1 cellular context compared by ENCODE assay signal in the genomic region with DNA sequence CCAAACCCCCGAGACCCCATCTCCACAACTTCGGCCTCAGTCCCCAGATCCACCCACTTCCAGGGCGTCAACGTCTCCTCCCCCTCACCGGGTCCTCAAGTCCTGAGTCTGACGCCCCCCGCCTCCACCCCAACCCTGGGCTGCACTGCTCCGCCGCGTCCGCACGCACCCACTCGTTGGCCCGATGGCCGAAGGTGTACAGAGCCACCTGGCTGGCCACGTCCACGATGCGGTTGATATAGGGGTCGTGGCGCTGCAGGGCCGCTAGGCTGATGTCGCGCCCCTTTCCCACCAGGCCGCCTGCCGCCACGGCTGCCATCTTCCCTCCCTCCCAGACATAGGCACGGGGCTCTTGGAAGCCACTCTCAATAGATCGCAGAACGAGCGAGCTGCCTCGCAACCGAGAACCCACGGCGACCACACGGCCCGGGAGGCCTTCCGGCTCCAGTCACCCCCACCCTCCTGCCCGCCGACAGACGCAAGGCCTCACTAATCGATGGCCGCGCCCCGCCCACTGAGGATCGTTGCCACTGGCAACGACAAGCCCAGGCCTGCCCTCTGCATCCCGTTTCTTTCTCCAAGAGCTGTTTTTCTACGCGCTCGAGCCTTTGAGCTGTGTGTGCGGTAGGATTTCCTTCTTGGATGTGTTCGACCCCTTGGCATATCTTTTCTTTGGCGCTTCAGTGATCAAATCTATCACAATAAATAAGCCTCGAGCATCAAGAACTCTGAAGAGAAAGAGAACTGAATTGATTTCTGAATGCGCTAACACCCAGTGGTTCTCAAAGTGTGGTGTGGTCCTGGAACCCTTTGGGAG.
A peak's percentile ranks its signal among the peaks of the same experiment; 100 is the strongest.
TF ChIP-seq lines count a peak whose summit lies in the region.

A gene (minus strand): TSS at position 345 of the 817 bp plus-strand sequence. CDS start 26 bp downstream, at position 319.

TF ChIP-seq in H1, 55 proteins besides CTCF, POLR2A, EP300 and RAD21 (continued from another document):
- TF ChIP-seq SIN3A (conservative IDR thresholded peaks at IDR 0.05 in 1 of 2, IDR thresholded peaks at IDR 0.05 in 1 of 2; ENCODE audit: low read depth in 1 of 2, low read length in 2 of 2): peak; percentile 27 to 48; a peak in 2 of 4 replicates
- TF ChIP-seq TCF12 (IDR thresholded peaks at IDR 0.05; ENCODE audit: low read depth, low read length): no peak
- TF ChIP-seq, protein P1, sequence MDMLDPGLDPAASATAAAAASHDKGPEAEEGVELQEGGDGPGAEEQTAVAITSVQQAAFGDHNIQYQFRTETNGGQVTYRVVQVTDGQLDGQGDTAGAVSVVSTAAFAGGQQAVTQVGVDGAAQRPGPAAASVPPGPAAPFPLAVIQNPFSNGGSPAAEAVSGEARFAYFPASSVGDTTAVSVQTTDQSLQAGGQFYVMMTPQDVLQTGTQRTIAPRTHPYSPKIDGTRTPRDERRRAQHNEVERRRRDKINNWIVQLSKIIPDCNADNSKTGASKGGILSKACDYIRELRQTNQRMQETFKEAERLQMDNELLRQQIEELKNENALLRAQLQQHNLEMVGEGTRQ (IDR thresholded peaks at IDR 0.05; ENCODE audit: low read length): no peak
- TF ChIP-seq RBBP5 (IDR thresholded peaks at IDR 0.05; ENCODE audit: borderline replicate concordance, low read depth, low read length): peak; percentile 99
- no peak for TF ChIP-seq SIX5 (IDR thresholded peaks at IDR 0.05; ENCODE audit: low read depth, low read length)
- TF ChIP-seq TAF1 (IDR thresholded peaks at IDR 0.05; ENCODE audit: low read depth, low read length): peak; percentile 50
- no peak for TF ChIP-seq CTBP2 (IDR thresholded peaks at IDR 0.05; ENCODE audit: borderline replicate concordance, insufficient read depth, insufficient read length, low read length)
- no peak for TF ChIP-seq HDAC6 (IDR thresholded peaks at IDR 0.05; ENCODE audit: low read depth, low read length)
- TF ChIP-seq MAFK (IDR thresholded peaks at IDR 0.05; ENCODE audit: low read depth, low read length): no peak
- no peak for TF ChIP-seq FOSL1 (IDR thresholded peaks at IDR 0.05; ENCODE audit: insufficient read depth, low read depth, low read length)
- no peak for TF ChIP-seq ZNF274 (IDR thresholded peaks at IDR 0.05; ENCODE audit: borderline replicate concordance, extremely low read depth, low read length)
- no peak for TF ChIP-seq POU5F1 (IDR thresholded peaks at IDR 0.05; ENCODE audit: low read depth, low read length)
- TF ChIP-seq EZH2 (IDR thresholded peaks at IDR 0.05; ENCODE audit: low read depth, low read length, severe bottlenecking): no peak
- TF ChIP-seq EGR1 (IDR thresholded peaks at IDR 0.05; ENCODE audit: borderline replicate concordance, low read depth, low read length): peak; percentile 89
- TF ChIP-seq GTF2F1 (IDR thresholded peaks at IDR 0.05; ENCODE audit: borderline replicate concordance, low read depth, low read length): 0 out of 2 replicates have a peak, but pooled peaks have one; percentile 10
- TF ChIP-seq KDM5A (IDR thresholded peaks at IDR 0.05; ENCODE audit: low read length): peak; percentile 74
- TF ChIP-seq, protein P2, sequence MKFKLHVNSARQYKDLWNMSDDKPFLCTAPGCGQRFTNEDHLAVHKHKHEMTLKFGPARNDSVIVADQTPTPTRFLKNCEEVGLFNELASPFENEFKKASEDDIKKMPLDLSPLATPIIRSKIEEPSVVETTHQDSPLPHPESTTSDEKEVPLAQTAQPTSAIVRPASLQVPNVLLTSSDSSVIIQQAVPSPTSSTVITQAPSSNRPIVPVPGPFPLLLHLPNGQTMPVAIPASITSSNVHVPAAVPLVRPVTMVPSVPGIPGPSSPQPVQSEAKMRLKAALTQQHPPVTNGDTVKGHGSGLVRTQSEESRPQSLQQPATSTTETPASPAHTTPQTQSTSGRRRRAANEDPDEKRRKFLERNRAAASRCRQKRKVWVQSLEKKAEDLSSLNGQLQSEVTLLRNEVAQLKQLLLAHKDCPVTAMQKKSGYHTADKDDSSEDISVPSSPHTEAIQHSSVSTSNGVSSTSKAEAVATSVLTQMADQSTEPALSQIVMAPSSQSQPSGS (IDR thresholded peaks at IDR 0.05; ENCODE audit: low read length): peak; percentile 39; the same call in 1 of the 2 replicates
- TF ChIP-seq CHD2 (IDR thresholded peaks at IDR 0.05; ENCODE audit: low read length): no peak
- TF ChIP-seq KDM4A (IDR thresholded peaks at IDR 0.05; ENCODE audit: low read depth, low read length, severe bottlenecking): peak; percentile 92
- TF ChIP-seq RFX5 (IDR thresholded peaks at IDR 0.05; ENCODE audit: borderline replicate concordance, low read depth, low read length): no peak
- TF ChIP-seq KDM1A (IDR thresholded peaks at IDR 0.05; ENCODE audit: borderline replicate concordance, low read length): no peak
- no peak for TF ChIP-seq TAF7 (optimal IDR thresholded peaks at IDR 0.05; ENCODE audit: borderline replicate concordance, low read depth, low read length)
- TF ChIP-seq RNF2 (IDR thresholded peaks at IDR 0.05; ENCODE audit: borderline replicate concordance, low read depth, low read length, missing control alignments, poor library complexity, severe bottlenecking): no peak
- TF ChIP-seq SIRT6 (IDR thresholded peaks at IDR 0.05; ENCODE audit: low read length): no peak
- TF ChIP-seq CBX8 (IDR thresholded peaks at IDR 0.05; ENCODE audit: borderline replicate concordance, low read depth, low read length): no peak
- TF ChIP-seq CBX5 (IDR thresholded peaks at IDR 0.05; ENCODE audit: low read depth, low read length): no peak
- TF ChIP-seq YY1 (IDR thresholded peaks at IDR 0.05; ENCODE audit: low read depth, low read length): peak; percentile 93
- TF ChIP-seq PHF8 (conservative IDR thresholded peaks at IDR 0.05; ENCODE audit: low read depth, low read length): peak; percentile 84
- TF ChIP-seq CEBPB (IDR thresholded peaks at IDR 0.05; ENCODE audit: low read depth, low read length): no peak
- TF ChIP-seq SP1 (IDR thresholded peaks at IDR 0.05; ENCODE audit: low read depth, low read length): peak; percentile 79
- no peak for TF ChIP-seq NANOG (IDR thresholded peaks at IDR 0.05; ENCODE audit: insufficient read depth, low read depth, low read length, poor library complexity, severe bottlenecking)
- TF ChIP-seq BRCA1 (IDR thresholded peaks at IDR 0.05; ENCODE audit: low read depth, low read length): no peak
- TF ChIP-seq, protein P3, sequence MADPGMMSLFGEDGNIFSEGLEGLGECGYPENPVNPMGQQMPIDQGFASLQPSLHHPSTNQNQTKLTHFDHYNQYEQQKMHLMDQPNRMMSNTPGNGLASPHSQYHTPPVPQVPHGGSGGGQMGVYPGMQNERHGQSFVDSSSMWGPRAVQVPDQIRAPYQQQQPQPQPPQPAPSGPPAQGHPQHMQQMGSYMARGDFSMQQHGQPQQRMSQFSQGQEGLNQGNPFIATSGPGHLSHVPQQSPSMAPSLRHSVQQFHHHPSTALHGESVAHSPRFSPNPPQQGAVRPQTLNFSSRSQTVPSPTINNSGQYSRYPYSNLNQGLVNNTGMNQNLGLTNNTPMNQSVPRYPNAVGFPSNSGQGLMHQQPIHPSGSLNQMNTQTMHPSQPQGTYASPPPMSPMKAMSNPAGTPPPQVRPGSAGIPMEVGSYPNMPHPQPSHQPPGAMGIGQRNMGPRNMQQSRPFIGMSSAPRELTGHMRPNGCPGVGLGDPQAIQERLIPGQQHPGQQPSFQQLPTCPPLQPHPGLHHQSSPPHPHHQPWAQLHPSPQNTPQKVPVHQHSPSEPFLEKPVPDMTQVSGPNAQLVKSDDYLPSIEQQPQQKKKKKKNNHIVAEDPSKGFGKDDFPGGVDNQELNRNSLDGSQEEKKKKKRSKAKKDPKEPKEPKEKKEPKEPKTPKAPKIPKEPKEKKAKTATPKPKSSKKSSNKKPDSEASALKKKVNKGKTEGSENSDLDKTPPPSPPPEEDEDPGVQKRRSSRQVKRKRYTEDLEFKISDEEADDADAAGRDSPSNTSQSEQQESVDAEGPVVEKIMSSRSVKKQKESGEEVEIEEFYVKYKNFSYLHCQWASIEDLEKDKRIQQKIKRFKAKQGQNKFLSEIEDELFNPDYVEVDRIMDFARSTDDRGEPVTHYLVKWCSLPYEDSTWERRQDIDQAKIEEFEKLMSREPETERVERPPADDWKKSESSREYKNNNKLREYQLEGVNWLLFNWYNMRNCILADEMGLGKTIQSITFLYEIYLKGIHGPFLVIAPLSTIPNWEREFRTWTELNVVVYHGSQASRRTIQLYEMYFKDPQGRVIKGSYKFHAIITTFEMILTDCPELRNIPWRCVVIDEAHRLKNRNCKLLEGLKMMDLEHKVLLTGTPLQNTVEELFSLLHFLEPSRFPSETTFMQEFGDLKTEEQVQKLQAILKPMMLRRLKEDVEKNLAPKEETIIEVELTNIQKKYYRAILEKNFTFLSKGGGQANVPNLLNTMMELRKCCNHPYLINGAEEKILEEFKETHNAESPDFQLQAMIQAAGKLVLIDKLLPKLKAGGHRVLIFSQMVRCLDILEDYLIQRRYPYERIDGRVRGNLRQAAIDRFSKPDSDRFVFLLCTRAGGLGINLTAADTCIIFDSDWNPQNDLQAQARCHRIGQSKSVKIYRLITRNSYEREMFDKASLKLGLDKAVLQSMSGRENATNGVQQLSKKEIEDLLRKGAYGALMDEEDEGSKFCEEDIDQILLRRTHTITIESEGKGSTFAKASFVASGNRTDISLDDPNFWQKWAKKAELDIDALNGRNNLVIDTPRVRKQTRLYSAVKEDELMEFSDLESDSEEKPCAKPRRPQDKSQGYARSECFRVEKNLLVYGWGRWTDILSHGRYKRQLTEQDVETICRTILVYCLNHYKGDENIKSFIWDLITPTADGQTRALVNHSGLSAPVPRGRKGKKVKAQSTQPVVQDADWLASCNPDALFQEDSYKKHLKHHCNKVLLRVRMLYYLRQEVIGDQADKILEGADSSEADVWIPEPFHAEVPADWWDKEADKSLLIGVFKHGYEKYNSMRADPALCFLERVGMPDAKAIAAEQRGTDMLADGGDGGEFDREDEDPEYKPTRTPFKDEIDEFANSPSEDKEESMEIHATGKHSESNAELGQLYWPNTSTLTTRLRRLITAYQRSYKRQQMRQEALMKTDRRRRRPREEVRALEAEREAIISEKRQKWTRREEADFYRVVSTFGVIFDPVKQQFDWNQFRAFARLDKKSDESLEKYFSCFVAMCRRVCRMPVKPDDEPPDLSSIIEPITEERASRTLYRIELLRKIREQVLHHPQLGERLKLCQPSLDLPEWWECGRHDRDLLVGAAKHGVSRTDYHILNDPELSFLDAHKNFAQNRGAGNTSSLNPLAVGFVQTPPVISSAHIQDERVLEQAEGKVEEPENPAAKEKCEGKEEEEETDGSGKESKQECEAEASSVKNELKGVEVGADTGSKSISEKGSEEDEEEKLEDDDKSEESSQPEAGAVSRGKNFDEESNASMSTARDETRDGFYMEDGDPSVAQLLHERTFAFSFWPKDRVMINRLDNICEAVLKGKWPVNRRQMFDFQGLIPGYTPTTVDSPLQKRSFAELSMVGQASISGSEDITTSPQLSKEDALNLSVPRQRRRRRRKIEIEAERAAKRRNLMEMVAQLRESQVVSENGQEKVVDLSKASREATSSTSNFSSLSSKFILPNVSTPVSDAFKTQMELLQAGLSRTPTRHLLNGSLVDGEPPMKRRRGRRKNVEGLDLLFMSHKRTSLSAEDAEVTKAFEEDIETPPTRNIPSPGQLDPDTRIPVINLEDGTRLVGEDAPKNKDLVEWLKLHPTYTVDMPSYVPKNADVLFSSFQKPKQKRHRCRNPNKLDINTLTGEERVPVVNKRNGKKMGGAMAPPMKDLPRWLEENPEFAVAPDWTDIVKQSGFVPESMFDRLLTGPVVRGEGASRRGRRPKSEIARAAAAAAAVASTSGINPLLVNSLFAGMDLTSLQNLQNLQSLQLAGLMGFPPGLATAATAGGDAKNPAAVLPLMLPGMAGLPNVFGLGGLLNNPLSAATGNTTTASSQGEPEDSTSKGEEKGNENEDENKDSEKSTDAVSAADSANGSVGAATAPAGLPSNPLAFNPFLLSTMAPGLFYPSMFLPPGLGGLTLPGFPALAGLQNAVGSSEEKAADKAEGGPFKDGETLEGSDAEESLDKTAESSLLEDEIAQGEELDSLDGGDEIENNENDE (IDR thresholded peaks at IDR 0.05; ENCODE audit: insufficient replicate concordance, low read length): no peak
- TF ChIP-seq SP2 (IDR thresholded peaks at IDR 0.05; ENCODE audit: low read length): no peak
- peak; percentile 53; the same call in 1 of the 2 replicates for TF ChIP-seq BACH1 (IDR thresholded peaks at IDR 0.05; ENCODE audit: low read length)
- peak; percentile 55 for TF ChIP-seq CREB1 (IDR thresholded peaks at IDR 0.05)
- TF ChIP-seq RXRA (IDR thresholded peaks at IDR 0.05; ENCODE audit: insufficient read depth, low read depth, low read length): no peak
- TF ChIP-seq NRF1 (IDR thresholded peaks at IDR 0.05; ENCODE audit: low read depth, low read length): no peak
- no peak for TF ChIP-seq SAP30 (IDR thresholded peaks at IDR 0.05; ENCODE audit: insufficient read depth, insufficient replicate concordance, low read length)
- TF ChIP-seq, protein P4, sequence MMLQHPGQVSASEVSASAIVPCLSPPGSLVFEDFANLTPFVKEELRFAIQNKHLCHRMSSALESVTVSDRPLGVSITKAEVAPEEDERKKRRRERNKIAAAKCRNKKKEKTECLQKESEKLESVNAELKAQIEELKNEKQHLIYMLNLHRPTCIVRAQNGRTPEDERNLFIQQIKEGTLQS (IDR thresholded peaks at IDR 0.05; ENCODE audit: insufficient read depth, low read depth, low read length): no peak
- TF ChIP-seq CHD1 (IDR thresholded peaks at IDR 0.05; ENCODE audit: low read depth, low read length): no peak
- peak; percentile 92 for TF ChIP-seq SRF (IDR thresholded peaks at IDR 0.05; ENCODE audit: low read depth, low read length)
- no peak; the same call in 1 of the 2 replicates for TF ChIP-seq TBP (IDR thresholded peaks at IDR 0.05; ENCODE audit: low read depth, low read length)
- TF ChIP-seq ASH2L (IDR thresholded peaks at IDR 0.05; ENCODE audit: low read length): peak; percentile 98
- no peak for TF ChIP-seq TEAD4 (IDR thresholded peaks at IDR 0.05; ENCODE audit: low read depth, low read length)
- TF ChIP-seq POLR2AphosphoS5 (IDR thresholded peaks at IDR 0.05; ENCODE audit: low read depth, low read length): peak; percentile 65; the same call in 1 of the 2 replicates
- no peak; the same call in 1 of the 2 replicates for TF ChIP-seq SP4 (IDR thresholded peaks at IDR 0.05; ENCODE audit: low read length)
- TF ChIP-seq GABPA (IDR thresholded peaks at IDR 0.05; ENCODE audit: borderline replicate concordance, insufficient read depth, low read length): no peak
